Comparison of ENCODE assay signal across 1 cellular context in genomic region chr12:1936406-1937320, GRCh38.
TF ChIP-seq lines count a peak whose summit lies in the region.

No MANE protein-coding gene starts in this region.

TF ChIP-seq in IMR-90, 13 proteins besides CTCF, POLR2A, EP300 and RAD21 (continued from another document):
- TF ChIP-seq CHD1 (IDR thresholded peaks at IDR 0.05; ENCODE audit: low read depth, low read length), result no peak
